In genomic region chr6:37704498-37704897, GRCh38 we compare ENCODE assay signal across 1 cellular context.
TF ChIP-seq lines count a peak whose summit lies in the region.

No MANE protein-coding gene starts in this region.

TF ChIP-seq in K562, 482 proteins besides CTCF, POLR2A, EP300 and RAD21:
- peak; percentile 33 for TF ChIP-seq ZNF384 (IDR thresholded peaks at IDR 0.05; ENCODE audit: low read depth, low read length)
